Comparison of ENCODE assay signal across 31 cellular contexts in genomic region chr7:70035955-70036354, GRCh38.
"Had no signal": no experiment of that assay in that cellular context is flagged by ENCODE, and none has a peak within 500 bp of the region (broad histone marks: within the 10 kb centered on the region; RNA-seq: fewer than 3 reads in every experiment).

No MANE protein-coding gene starts in this region.

- H3K27ac Mint-ChIP-seq: activated CD4-positive, alpha-beta memory T cell treated with anti-CD3 and anti-CD28 coated beads for 36 hours; activated CD4-positive, alpha-beta T cell treated with anti-CD3 and anti-CD28 coated beads for 36 hours; activated CD4-positive, alpha-beta T cell treated with anti-CD3 and anti-CD28 coated beads, Interleukin-2, amount 10 ng/mL, durations not matched to agents 24 days and 14 days; activated CD8-positive, alpha-beta memory T cell treated with anti-CD3 and anti-CD28 coated beads, Interleukin-2, amount 10 ng/mL, durations not matched to agents 7 days and 5 days; activated CD8-positive, alpha-beta T cell treated with anti-CD3 and anti-CD28 coated beads, Interleukin-2, amount 10 ng/mL, durations not matched to agents 7 days and 5 days; activated naive CD4-positive, alpha-beta T cell treated with anti-CD3 and anti-CD28 coated beads, Interleukin-2, amount 10 ng/mL, durations not matched to agents 7 days and 5 days; activated naive CD8-positive, alpha-beta T cell treated with anti-CD3 and anti-CD28 coated beads, Interleukin-2, amount 10 ng/mL, durations not matched to agents 7 days and 5 days; activated T-cell treated with anti-CD3 and anti-CD28 coated beads, Interleukin-2, amount 50 U/mL, for 72 hours; brain; dendritic cell treated with granulocyte-macrophage colony-stimulating factor and Interleukin-4, amounts not matched to agents 40 ng/mL and 50 ng/mL, for 4 days; endodermal cell; T-helper 17 cell; T-helper 2 cell treated with Interferon-gamma antibody and Interleukin-4, amounts not matched to agents 5 μg/mL and 100 μg/mL, for 36 hours had no signal

- H3K4me3 ChIP-seq: ascending aorta, breast epithelium, cardiac muscle cell, coronary artery, dorsolateral prefrontal cortex had no signal

- H3K27me3 Mint-ChIP-seq: activated CD4-positive, alpha-beta memory T cell treated with anti-CD3 and anti-CD28 coated beads for 36 hours; activated CD4-positive, alpha-beta T cell treated with anti-CD3 and anti-CD28 coated beads, Interleukin-2, amount 10 ng/mL, durations not matched to agents 24 days and 14 days; activated CD8-positive, alpha-beta memory T cell treated with anti-CD3 and anti-CD28 coated beads, Interleukin-2, amount 10 ng/mL, durations not matched to agents 7 days and 5 days; activated naive CD4-positive, alpha-beta T cell treated with anti-CD3 and anti-CD28 coated beads, Interleukin-2, amount 10 ng/mL, durations not matched to agents 7 days and 5 days; activated naive CD8-positive, alpha-beta T cell treated with anti-CD3 and anti-CD28 coated beads, Interleukin-2, amount 10 ng/mL, durations not matched to agents 7 days and 5 days; brain; dendritic cell treated with granulocyte-macrophage colony-stimulating factor and Interleukin-4, amounts not matched to agents 40 ng/mL and 50 ng/mL, for 4 days; T-helper 17 cell had no signal

- H3K4me1 ChIP-seq: ascending aorta, breast epithelium had no signal

- H3K36me3 Mint-ChIP-seq: activated CD4-positive, alpha-beta memory T cell treated with anti-CD3 and anti-CD28 coated beads for 36 hours; activated CD8-positive, alpha-beta memory T cell treated with anti-CD3 and anti-CD28 coated beads, Interleukin-2, amount 10 ng/mL, durations not matched to agents 7 days and 5 days; activated naive CD4-positive, alpha-beta T cell treated with anti-CD3 and anti-CD28 coated beads, Interleukin-2, amount 10 ng/mL, durations not matched to agents 7 days and 5 days; activated naive CD4-positive, alpha-beta T cell treated with anti-CD3 and anti-CD28 coated beads, Interleukin-2, amount 50 U/mL, for 72 hours; activated naive CD8-positive, alpha-beta T cell treated with anti-CD3 and anti-CD28 coated beads, Interleukin-2, amount 10 ng/mL, durations not matched to agents 7 days and 5 days; brain had no signal

- H3K27ac ChIP-seq: ascending aorta, breast epithelium, cardiac muscle cell, coronary artery, dorsolateral prefrontal cortex had no signal

- H3K4me1 Mint-ChIP-seq: activated CD4-positive, alpha-beta T cell treated with anti-CD3 and anti-CD28 coated beads for 36 hours; activated CD4-positive, alpha-beta T cell treated with anti-CD3 and anti-CD28 coated beads, Interleukin-2, amount 10 ng/mL, durations not matched to agents 24 days and 14 days; activated CD8-positive, alpha-beta memory T cell treated with anti-CD3 and anti-CD28 coated beads, Interleukin-2, amount 10 ng/mL, durations not matched to agents 7 days and 5 days; activated naive CD4-positive, alpha-beta T cell treated with anti-CD3 and anti-CD28 coated beads, Interleukin-2, amount 10 ng/mL, durations not matched to agents 7 days and 5 days; activated naive CD8-positive, alpha-beta T cell treated with anti-CD3 and anti-CD28 coated beads, Interleukin-2, amount 10 ng/mL, durations not matched to agents 7 days and 5 days; T-helper 17 cell had no signal

- ATAC-seq: activated CD4-positive, alpha-beta T cell treated with anti-CD3 and anti-CD28 coated beads for 36 hours; activated CD8-positive, alpha-beta memory T cell treated with anti-CD3 and anti-CD28 coated beads, Interleukin-2, amount 10 ng/mL, durations not matched to agents 7 days and 5 days; activated CD8-positive, alpha-beta T cell treated with anti-CD3 and anti-CD28 coated beads, Interleukin-2, amount 10 ng/mL, durations not matched to agents 7 days and 5 days; activated naive CD4-positive, alpha-beta T cell treated with anti-CD3 and anti-CD28 coated beads, Interleukin-2, amount 50 U/mL, for 72 hours; activated T-cell treated with anti-CD3 and anti-CD28 coated beads, Interleukin-2, amount 50 U/mL, for 72 hours; esophagus mucosa; T-helper 17 cell had no signal

- DNase-seq: activated CD4-positive, alpha-beta memory T cell treated with anti-CD3 and anti-CD28 coated beads for 36 hours; activated CD4-positive, alpha-beta T cell treated with anti-CD3 and anti-CD28 coated beads for 36 hours; activated CD4-positive, alpha-beta T cell treated with anti-CD3 and anti-CD28 coated beads, Interleukin-2, amount 10 ng/mL, durations not matched to agents 24 days and 14 days; activated CD4-positive, CD25-positive, alpha-beta regulatory T cell; activated CD4-positive, CD25-positive, alpha-beta regulatory T cell treated with anti-CD3 and anti-CD28 coated beads, Interleukin-2, amount 50 U/mL, for 72 hours; activated CD8-positive, alpha-beta memory T cell treated with anti-CD3 and anti-CD28 coated beads, Interleukin-2, amount 10 ng/mL, durations not matched to agents 7 days and 5 days; activated CD8-positive, alpha-beta memory T cell treated with anti-CD3 and anti-CD28 coated beads, Interleukin-2, amount 50 U/mL, for 4 hours; activated CD8-positive, alpha-beta T cell treated with anti-CD3 and anti-CD28 coated beads, Interleukin-2, amount 10 ng/mL, durations not matched to agents 7 days and 5 days; activated gamma-delta T cell; activated naive CD4-positive, alpha-beta T cell; activated naive CD4-positive, alpha-beta T cell treated with anti-CD3 and anti-CD28 coated beads, Interleukin-2, amount 10 ng/mL, durations not matched to agents 7 days and 5 days; activated naive CD8-positive, alpha-beta T cell treated with anti-CD3 and anti-CD28 coated beads, Interleukin-2, amount 10 ng/mL, durations not matched to agents 7 days and 5 days; activated T-cell treated with anti-CD3 and anti-CD28 coated beads, Interleukin-2, amount 50 U/mL, for 1 hour; activated T-cell treated with anti-CD3 and anti-CD28 coated beads, Interleukin-2, amount 50 U/mL, for 72 hours; central memory CD4-positive, alpha-beta T cell; cerebellar nuclear complex; dorsolateral prefrontal cortex; effector memory CD4-positive, alpha-beta T cell; endodermal cell; head of caudate nucleus; T-helper 17 cell; T1000 had no signal

- H3K9me3 ChIP-seq: ascending aorta, breast epithelium had no signal

- H3K9me3 Mint-ChIP-seq: activated CD4-positive, alpha-beta memory T cell treated with anti-CD3 and anti-CD28 coated beads for 36 hours; activated CD4-positive, alpha-beta T cell treated with anti-CD3 and anti-CD28 coated beads, Interleukin-2, amount 10 ng/mL, durations not matched to agents 24 days and 14 days; activated naive CD4-positive, alpha-beta T cell treated with anti-CD3 and anti-CD28 coated beads, Interleukin-2, amount 10 ng/mL, durations not matched to agents 7 days and 5 days; activated naive CD8-positive, alpha-beta T cell treated with anti-CD3 and anti-CD28 coated beads, Interleukin-2, amount 10 ng/mL, durations not matched to agents 7 days and 5 days; activated T-cell treated with anti-CD3 and anti-CD28 coated beads, Interleukin-2, amount 50 U/mL, for 72 hours; dendritic cell treated with granulocyte-macrophage colony-stimulating factor and Interleukin-4, amounts not matched to agents 40 ng/mL and 50 ng/mL, for 4 days; endodermal cell; T-helper 2 cell treated with Interferon-gamma antibody and Interleukin-4, amounts not matched to agents 5 μg/mL and 100 μg/mL, for 36 hours had no signal

- H3K36me3 ChIP-seq: ascending aorta, breast epithelium, cardiac muscle cell had no signal

- H3K4me3 Mint-ChIP-seq: activated CD4-positive, alpha-beta memory T cell treated with anti-CD3 and anti-CD28 coated beads for 36 hours; activated CD4-positive, alpha-beta T cell treated with anti-CD3 and anti-CD28 coated beads for 36 hours; activated CD4-positive, alpha-beta T cell treated with anti-CD3 and anti-CD28 coated beads, Interleukin-2, amount 10 ng/mL, durations not matched to agents 24 days and 14 days; activated CD8-positive, alpha-beta memory T cell treated with anti-CD3 and anti-CD28 coated beads, Interleukin-2, amount 10 ng/mL, durations not matched to agents 7 days and 5 days; activated CD8-positive, alpha-beta T cell treated with anti-CD3 and anti-CD28 coated beads, Interleukin-2, amount 10 ng/mL, durations not matched to agents 7 days and 5 days; activated naive CD4-positive, alpha-beta T cell treated with anti-CD3 and anti-CD28 coated beads, Interleukin-2, amount 10 ng/mL, durations not matched to agents 7 days and 5 days; activated naive CD8-positive, alpha-beta T cell treated with anti-CD3 and anti-CD28 coated beads, Interleukin-2, amount 10 ng/mL, durations not matched to agents 7 days and 5 days; activated T-cell treated with anti-CD3 and anti-CD28 coated beads, Interleukin-2, amount 50 U/mL, for 72 hours; brain; dendritic cell treated with granulocyte-macrophage colony-stimulating factor and Interleukin-4, amounts not matched to agents 40 ng/mL and 50 ng/mL, for 4 days; endodermal cell; T-helper 17 cell; T-helper 2 cell treated with Interferon-gamma antibody and Interleukin-4, amounts not matched to agents 5 μg/mL and 100 μg/mL, for 36 hours had no signal

- H3K27me3 ChIP-seq: ascending aorta, breast epithelium, cardiac muscle cell, dorsolateral prefrontal cortex had no signal
